ENCODE assay signal across 15 cellular contexts in genomic region chr11:130635937-130636336, GRCh38.
"Had no signal": no experiment of that assay in that cellular context is flagged by ENCODE, and none has a peak within 500 bp of the region (broad histone marks: within the 10 kb centered on the region; RNA-seq: fewer than 3 reads in every experiment).

No MANE protein-coding gene starts in this region.

- H3K27ac ChIP-seq: colonic mucosa, neutrophil, right atrium auricular region, thyroid gland had no signal

- H3K36me3 ChIP-seq: colonic mucosa, neutrophil, right atrium auricular region, thyroid gland had no signal

- H3K4me3 Mint-ChIP-seq: activated CD8-positive, alpha-beta memory T cell treated with anti-CD3 and anti-CD28 coated beads, Interleukin-2, amount 10 ng/mL, durations not matched to agents 7 days and 5 days; activated naive CD8-positive, alpha-beta T cell treated with anti-CD3 and anti-CD28 coated beads, Interleukin-2, amount 10 ng/mL, durations not matched to agents 7 days and 5 days; activated T-cell treated with anti-CD3 and anti-CD28 coated beads, Interleukin-2, amount 50 U/mL, for 24 hours; naive B cell had no signal

- H3K4me1 ChIP-seq: colonic mucosa, thyroid gland had no signal

- H3K4me3 ChIP-seq: colonic mucosa, hepatocyte, right atrium auricular region, thyroid gland had no signal

- FAIRE-seq: bronchial epithelial cell, small intestine had no signal

- H3K9me3 ChIP-seq: colonic mucosa, neutrophil, right atrium auricular region, thyroid gland had no signal

- H3K9me3 Mint-ChIP-seq: activated naive CD8-positive, alpha-beta T cell treated with anti-CD3 and anti-CD28 coated beads, Interleukin-2, amount 10 ng/mL, durations not matched to agents 7 days and 5 days; activated T-cell treated with anti-CD3 and anti-CD28 coated beads, Interleukin-2, amount 50 U/mL, for 24 hours had no signal

- H3K4me1 Mint-ChIP-seq: activated naive CD8-positive, alpha-beta T cell treated with anti-CD3 and anti-CD28 coated beads, Interleukin-2, amount 10 ng/mL, durations not matched to agents 7 days and 5 days; naive B cell had no signal

- H3K27me3 ChIP-seq: colonic mucosa, hepatocyte, neutrophil, right atrium auricular region, thyroid gland had no signal

- H3K4me2 ChIP-seq: hepatocyte had no signal

- H3K36me3 Mint-ChIP-seq: activated CD8-positive, alpha-beta memory T cell treated with anti-CD3 and anti-CD28 coated beads, Interleukin-2, amount 10 ng/mL, durations not matched to agents 7 days and 5 days; activated naive CD8-positive, alpha-beta T cell treated with anti-CD3 and anti-CD28 coated beads, Interleukin-2, amount 10 ng/mL, durations not matched to agents 7 days and 5 days; naive B cell had no signal

- DNase-seq: activated CD4-positive, CD25-positive, alpha-beta regulatory T cell; activated CD8-positive, alpha-beta memory T cell treated with anti-CD3 and anti-CD28 coated beads, Interleukin-2, amount 10 ng/mL, durations not matched to agents 7 days and 5 days; activated gamma-delta T cell; activated naive CD8-positive, alpha-beta T cell treated with anti-CD3 and anti-CD28 coated beads, Interleukin-2, amount 10 ng/mL, durations not matched to agents 7 days and 5 days; activated T-cell treated with anti-CD3 and anti-CD28 coated beads, Interleukin-2, amount 50 U/mL, for 24 hours; colonic mucosa; effector CD8-positive, alpha-beta T cell; midbrain; naive B cell; small intestine; thyroid gland had no signal

- H3K27ac Mint-ChIP-seq: activated naive CD8-positive, alpha-beta T cell treated with anti-CD3 and anti-CD28 coated beads, Interleukin-2, amount 10 ng/mL, durations not matched to agents 7 days and 5 days; activated T-cell treated with anti-CD3 and anti-CD28 coated beads, Interleukin-2, amount 50 U/mL, for 24 hours; naive B cell had no signal

- H2AFZ ChIP-seq: hepatocyte had no signal

- H3K79me2 ChIP-seq: hepatocyte had no signal
